Comparison of ENCODE assay signal across 15 cellular contexts in genomic region chr2:109230980-109231420, GRCh38.
DNase-seq lines count a peak whose midpoint lies in the region; ATAC-seq and TF ChIP-seq lines count a peak whose summit lies in the region.
"Had no signal": no experiment of that assay in that cellular context is flagged by ENCODE, and none has a peak within 500 bp of the region (broad histone marks: within the 10 kb centered on the region; RNA-seq: fewer than 3 reads in every experiment).

No MANE protein-coding gene starts in this region.

- H3K27me3 ChIP-seq in right atrium auricular region: no peaks in the 10 kb centered on the region
- no peaks in the 10 kb centered on the region for H3K27me3 ChIP-seq in CD4-positive, alpha-beta T cell (ENCODE audit: control insufficient read depth, insufficient read depth, low read length)

- H3K36me3 ChIP-seq in right atrium auricular region: no peaks in the 10 kb centered on the region

- H3K4me3 ChIP-seq in right atrium auricular region: no peak overlapping the region
- H3K4me3 ChIP-seq: SK-N-MC had no signal

- H3K27ac ChIP-seq in right atrium auricular region (peak overlapping the region; percentile 20 to 35), RWPE1 (no peak overlapping the region)
- no peak overlapping the region for H3K27ac ChIP-seq in CD4-positive, alpha-beta T cell (ENCODE audit: low read depth, low read length)
- H3K27ac ChIP-seq: KMS-11, SK-N-MC had no signal

- POLR2A ChIA-PET in activated CD8-positive, alpha-beta T cell treated with anti-CD3 and anti-CD28 coated beads for 36 hours (lab: Charles Lee): no interaction called here
- POLR2A ChIA-PET in activated CD8-positive, alpha-beta T cell treated with anti-CD3 and anti-CD28 coated beads, Interleukin-2, amount 10 ng/mL, durations not matched to agents 7 days and 5 days (lab: Charles Lee): no interaction called here
- POLR2A ChIA-PET in RWPE1 (lab: Yijun Ruan, JAX; ENCODE audit: low non-redundant PET): no interaction called here
- POLR2A ChIA-PET in CD4-positive, alpha-beta T cell (lab: Charles Lee): interaction anchor here (1.4 kb wide), 1 partner anchor 13 kb away, joined by 3 read pairs; no protein-coding TSS in a partner anchor

- H3K9me3 Mint-ChIP-seq in activated CD8-positive, alpha-beta T cell treated with anti-CD3 and anti-CD28 coated beads for 36 hours: no peaks in the 10 kb centered on the region
- H3K9me3 Mint-ChIP-seq in activated CD8-positive, alpha-beta T cell treated with anti-CD3 and anti-CD28 coated beads, Interleukin-2, amount 10 ng/mL, durations not matched to agents 7 days and 5 days (ENCODE audit: insufficient read depth): no peaks in the 10 kb centered on the region
- H3K9me3 Mint-ChIP-seq in stimulated activated naive B cell treated with anti-CD40 and anti-IgM and Interleukin-4, amounts not matched to agents 10 μg/mL and 1 μg/mL and 100 μg/mL, for 72 hours: no peaks in the 10 kb centered on the region
- H3K9me3 Mint-ChIP-seq in CD4-positive, alpha-beta T cell: no peaks in the 10 kb centered on the region
- H3K9me3 Mint-ChIP-seq: activated CD4-positive, alpha-beta memory T cell treated with anti-CD3 and anti-CD28 coated beads for 36 hours had no signal

- CTCF ChIA-PET in activated CD8-positive, alpha-beta T cell treated with anti-CD3 and anti-CD28 coated beads for 36 hours (lab: Charles Lee): interaction anchor here (0.7 kb wide), 1 partner anchor 27 kb away, joined by 3 read pairs; no protein-coding TSS in a partner anchor
- CTCF ChIA-PET in activated CD8-positive, alpha-beta T cell treated with anti-CD3 and anti-CD28 coated beads, Interleukin-2, amount 10 ng/mL, durations not matched to agents 7 days and 5 days (lab: Charles Lee): no interaction called here
- CTCF ChIA-PET in RWPE1 (lab: Yijun Ruan, JAX): no interaction called here
- CTCF ChIA-PET in CD4-positive, alpha-beta T cell (lab: Charles Lee): no interaction called here

- ATAC-seq in activated CD8-positive, alpha-beta T cell treated with anti-CD3 and anti-CD28 coated beads for 36 hours: peak; percentile 24
- ATAC-seq in activated CD8-positive, alpha-beta T cell treated with anti-CD3 and anti-CD28 coated beads, Interleukin-2, amount 10 ng/mL, durations not matched to agents 7 days and 5 days: no peak
- peak; percentile 38 to 39 for ATAC-seq in stimulated activated naive B cell treated with anti-CD40 and anti-IgM and Interleukin-4, amounts not matched to agents 10 μg/mL and 1 μg/mL and 100 μg/mL, for 72 hours (replicated peaks)
- no peak for ATAC-seq in HG02973 (IDR thresholded peaks at IDR 0.05; ENCODE audit: unreplicated experiment)
- ATAC-seq in CD4-positive, alpha-beta T cell (ENCODE audit: poor library complexity): no peak

- intact Hi-C loops in activated CD8-positive, alpha-beta T cell treated with anti-CD3 and anti-CD28 coated beads for 36 hours (cut with micrococcal nuclease): no loop called here
- intact Hi-C loops in CD4-positive, alpha-beta T cell (cut with DNase I, micrococcal nuclease): no loop called here

- H3K27me3 Mint-ChIP-seq in activated CD8-positive, alpha-beta T cell treated with anti-CD3 and anti-CD28 coated beads for 36 hours: no peaks in the 10 kb centered on the region
- peaks cover 19% of the 10 kb centered on the region for H3K27me3 Mint-ChIP-seq in activated CD8-positive, alpha-beta T cell treated with anti-CD3 and anti-CD28 coated beads, Interleukin-2, amount 10 ng/mL, durations not matched to agents 7 days and 5 days (ENCODE audit: low read depth)
- no peaks in the 10 kb centered on the region for H3K27me3 Mint-ChIP-seq in stimulated activated naive B cell treated with anti-CD40 and anti-IgM and Interleukin-4, amounts not matched to agents 10 μg/mL and 1 μg/mL and 100 μg/mL, for 72 hours
- H3K27me3 Mint-ChIP-seq in CD4-positive, alpha-beta T cell: peaks cover 14% of the 10 kb centered on the region

- H3K4me3 Mint-ChIP-seq in activated CD8-positive, alpha-beta T cell treated with anti-CD3 and anti-CD28 coated beads for 36 hours: no peak overlapping the region
- H3K4me3 Mint-ChIP-seq in activated CD8-positive, alpha-beta T cell treated with anti-CD3 and anti-CD28 coated beads, Interleukin-2, amount 10 ng/mL, durations not matched to agents 7 days and 5 days: no peak overlapping the region
- peak overlapping the region in 1 of 2 donors; percentile 25 for H3K4me3 Mint-ChIP-seq in stimulated activated naive B cell treated with anti-CD40 and anti-IgM and Interleukin-4, amounts not matched to agents 10 μg/mL and 1 μg/mL and 100 μg/mL, for 72 hours
- H3K4me3 Mint-ChIP-seq in CD4-positive, alpha-beta T cell: no peak overlapping the region
- H3K4me3 Mint-ChIP-seq: activated CD4-positive, alpha-beta memory T cell treated with anti-CD3 and anti-CD28 coated beads for 36 hours had no signal

- H3K4me1 ChIP-seq in right atrium auricular region: peaks cover 0 to 28% of the 10 kb centered on the region in 2 donors

- peak; percentile 15 for DNase-seq in activated CD8-positive, alpha-beta T cell treated with anti-CD3 and anti-CD28 coated beads for 36 hours
- no peak for DNase-seq in activated CD8-positive, alpha-beta T cell treated with anti-CD3 and anti-CD28 coated beads, Interleukin-2, amount 10 ng/mL, durations not matched to agents 7 days and 5 days
- DNase-seq in NCI-H69 (lab: John Stamatoyannopoulos, UW) (peak; percentile 20), right atrium auricular region (ENCODE audit: low spot score) (peak; percentile 60), RWPE1 (ENCODE audit: low spot score) (no peak)
- no peak for DNase-seq in stimulated activated naive B cell treated with anti-CD40 and anti-IgM and Interleukin-4, amounts not matched to agents 10 μg/mL and 1 μg/mL and 100 μg/mL, for 72 hours
- DNase-seq in CD4-positive, alpha-beta T cell: no peak
- DNase-seq: activated CD4-positive, alpha-beta memory T cell treated with anti-CD3 and anti-CD28 coated beads for 36 hours; activated gamma-delta T cell; DMS53; effector CD8-positive, alpha-beta T cell; NCI-H2029 treated with DMSO at 0.1 percent for 48 hours had no signal

- peaks cover 18% of the 10 kb centered on the region for H3K4me1 Mint-ChIP-seq in activated CD8-positive, alpha-beta T cell treated with anti-CD3 and anti-CD28 coated beads for 36 hours (ENCODE audit: low read depth)
- peaks cover 5% of the 10 kb centered on the region for H3K4me1 Mint-ChIP-seq in activated CD8-positive, alpha-beta T cell treated with anti-CD3 and anti-CD28 coated beads, Interleukin-2, amount 10 ng/mL, durations not matched to agents 7 days and 5 days (ENCODE audit: low read depth)
- peaks cover 25 to 56% of the 10 kb centered on the region in 2 donors for H3K4me1 Mint-ChIP-seq in stimulated activated naive B cell treated with anti-CD40 and anti-IgM and Interleukin-4, amounts not matched to agents 10 μg/mL and 1 μg/mL and 100 μg/mL, for 72 hours
- peaks cover 12% of the 10 kb centered on the region for H3K4me1 Mint-ChIP-seq in CD4-positive, alpha-beta T cell (ENCODE audit: low read depth)

- H3K27ac Mint-ChIP-seq in activated CD8-positive, alpha-beta T cell treated with anti-CD3 and anti-CD28 coated beads for 36 hours: peak overlapping the region; percentile 15
- no peak overlapping the region for H3K27ac Mint-ChIP-seq in activated CD8-positive, alpha-beta T cell treated with anti-CD3 and anti-CD28 coated beads, Interleukin-2, amount 10 ng/mL, durations not matched to agents 7 days and 5 days
- H3K27ac Mint-ChIP-seq in stimulated activated naive B cell treated with anti-CD40 and anti-IgM and Interleukin-4, amounts not matched to agents 10 μg/mL and 1 μg/mL and 100 μg/mL, for 72 hours: no peak overlapping the region
- H3K27ac Mint-ChIP-seq in CD4-positive, alpha-beta T cell: no peak overlapping the region
- H3K27ac Mint-ChIP-seq: activated CD4-positive, alpha-beta memory T cell treated with anti-CD3 and anti-CD28 coated beads for 36 hours had no signal

- H3K9me3 ChIP-seq in right atrium auricular region: no peaks in the 10 kb centered on the region
- no peaks in the 10 kb centered on the region for H3K9me3 ChIP-seq in CD4-positive, alpha-beta T cell (ENCODE audit: control insufficient read depth, low read length)

- H3K36me3 Mint-ChIP-seq in activated CD8-positive, alpha-beta T cell treated with anti-CD3 and anti-CD28 coated beads for 36 hours (ENCODE audit: low read depth): no peaks in the 10 kb centered on the region
- H3K36me3 Mint-ChIP-seq in activated CD8-positive, alpha-beta T cell treated with anti-CD3 and anti-CD28 coated beads, Interleukin-2, amount 10 ng/mL, durations not matched to agents 7 days and 5 days (ENCODE audit: low read depth): no peaks in the 10 kb centered on the region
- H3K36me3 Mint-ChIP-seq in stimulated activated naive B cell treated with anti-CD40 and anti-IgM and Interleukin-4, amounts not matched to agents 10 μg/mL and 1 μg/mL and 100 μg/mL, for 72 hours: no peaks in the 10 kb centered on the region
- H3K36me3 Mint-ChIP-seq in CD4-positive, alpha-beta T cell (ENCODE audit: low read depth): no peaks in the 10 kb centered on the region
- H3K36me3 Mint-ChIP-seq: activated CD4-positive, alpha-beta memory T cell treated with anti-CD3 and anti-CD28 coated beads for 36 hours had no signal

- no peak for TF ChIP-seq CTCF in activated CD8-positive, alpha-beta T cell treated with anti-CD3 and anti-CD28 coated beads for 36 hours (IDR thresholded peaks at IDR 0.05)
- TF ChIP-seq CTCF in right atrium auricular region (IDR thresholded peaks at IDR 0.05) (no peak), RWPE1 (conservative IDR thresholded peaks at IDR 0.05; ENCODE audit: low read depth) (no peak)
- TF ChIP-seq CTCF in CD4-positive, alpha-beta T cell (IDR thresholded peaks at IDR 0.05): no peak

Comparison
In these comparisons a context has a peak if more than half of its experiments do, and no peak if none do; other contexts are left out.
1. ATAC-seq: peak in activated CD8-positive, alpha-beta T cell treated with anti-CD3 and anti-CD28 coated beads for 36 hours (single experiment) and stimulated activated naive B cell treated with anti-CD40 and anti-IgM and Interleukin-4, amounts not matched to agents 10 μg/mL and 1 μg/mL and 100 μg/mL, for 72 hours (2 of 2); none in activated CD8-positive, alpha-beta T cell treated with anti-CD3 and anti-CD28 coated beads, Interleukin-2, amount 10 ng/mL, durations not matched to agents 7 days and 5 days (single experiment), HG02973 (single experiment) and CD4-positive, alpha-beta T cell (single experiment).
2. DNase-seq: peak in activated CD8-positive, alpha-beta T cell treated with anti-CD3 and anti-CD28 coated beads for 36 hours (single experiment), NCI-H69 (single experiment) and right atrium auricular region (single experiment); none in activated CD8-positive, alpha-beta T cell treated with anti-CD3 and anti-CD28 coated beads, Interleukin-2, amount 10 ng/mL, durations not matched to agents 7 days and 5 days (single experiment), stimulated activated naive B cell treated with anti-CD40 and anti-IgM and Interleukin-4, amounts not matched to agents 10 μg/mL and 1 μg/mL and 100 μg/mL, for 72 hours (single experiment), RWPE1 (single experiment) and CD4-positive, alpha-beta T cell (0 of 10).
3. H3K27ac ChIP-seq: peak in right atrium auricular region (2 of 2); none in RWPE1 (single experiment) and CD4-positive, alpha-beta T cell (single experiment).